Comparison of ENCODE assay signal across 1 cellular context in the genomic region with DNA sequence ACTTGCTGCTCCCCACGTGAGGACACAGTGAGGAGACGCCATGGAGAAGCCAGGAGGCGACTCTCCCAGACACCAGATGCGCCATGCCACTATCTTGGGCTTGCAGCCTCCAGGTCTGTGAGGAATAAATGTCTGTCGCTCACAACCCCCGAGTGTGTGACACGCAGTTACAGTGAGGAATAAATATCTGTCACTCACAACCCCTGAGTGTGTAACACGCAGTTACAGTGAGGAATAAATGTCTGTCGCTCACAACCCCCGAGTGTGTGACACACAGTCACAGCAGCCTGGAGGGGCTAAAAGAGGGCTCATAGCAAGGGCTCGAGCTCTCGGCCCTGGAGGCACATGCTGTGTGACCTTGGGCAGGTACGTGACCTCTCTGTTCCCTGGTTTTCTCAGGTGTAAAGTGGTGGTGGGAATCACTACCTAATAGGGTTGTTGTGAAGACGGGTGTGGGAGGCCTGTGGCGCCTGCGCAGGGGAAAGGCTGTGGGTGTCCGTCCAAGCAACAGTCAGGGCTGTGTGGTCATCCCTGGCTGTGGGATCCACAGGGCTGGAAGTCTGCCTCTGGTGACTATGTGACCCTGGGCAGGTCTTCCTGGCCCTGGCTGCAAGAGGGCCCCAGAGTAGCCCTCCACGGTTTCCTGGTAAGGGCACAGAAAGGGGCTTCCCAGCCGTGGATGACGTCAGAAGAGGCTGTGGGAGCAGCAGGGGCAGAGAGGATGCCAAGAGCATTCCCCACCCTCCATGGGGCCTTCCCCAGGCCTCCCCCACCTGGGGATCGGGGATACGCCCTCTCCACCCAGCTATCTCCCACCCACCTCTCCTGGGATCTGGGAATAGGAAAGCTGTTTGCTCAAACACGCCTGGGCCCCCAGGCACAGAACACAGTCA.
TF ChIP-seq lines count a peak whose summit lies in the region.

No MANE protein-coding gene starts in this region.

TF ChIP-seq in GM12878, 131 proteins besides CTCF, POLR2A, EP300 and RAD21 (continued from another document):
- TF ChIP-seq, protein P1, sequence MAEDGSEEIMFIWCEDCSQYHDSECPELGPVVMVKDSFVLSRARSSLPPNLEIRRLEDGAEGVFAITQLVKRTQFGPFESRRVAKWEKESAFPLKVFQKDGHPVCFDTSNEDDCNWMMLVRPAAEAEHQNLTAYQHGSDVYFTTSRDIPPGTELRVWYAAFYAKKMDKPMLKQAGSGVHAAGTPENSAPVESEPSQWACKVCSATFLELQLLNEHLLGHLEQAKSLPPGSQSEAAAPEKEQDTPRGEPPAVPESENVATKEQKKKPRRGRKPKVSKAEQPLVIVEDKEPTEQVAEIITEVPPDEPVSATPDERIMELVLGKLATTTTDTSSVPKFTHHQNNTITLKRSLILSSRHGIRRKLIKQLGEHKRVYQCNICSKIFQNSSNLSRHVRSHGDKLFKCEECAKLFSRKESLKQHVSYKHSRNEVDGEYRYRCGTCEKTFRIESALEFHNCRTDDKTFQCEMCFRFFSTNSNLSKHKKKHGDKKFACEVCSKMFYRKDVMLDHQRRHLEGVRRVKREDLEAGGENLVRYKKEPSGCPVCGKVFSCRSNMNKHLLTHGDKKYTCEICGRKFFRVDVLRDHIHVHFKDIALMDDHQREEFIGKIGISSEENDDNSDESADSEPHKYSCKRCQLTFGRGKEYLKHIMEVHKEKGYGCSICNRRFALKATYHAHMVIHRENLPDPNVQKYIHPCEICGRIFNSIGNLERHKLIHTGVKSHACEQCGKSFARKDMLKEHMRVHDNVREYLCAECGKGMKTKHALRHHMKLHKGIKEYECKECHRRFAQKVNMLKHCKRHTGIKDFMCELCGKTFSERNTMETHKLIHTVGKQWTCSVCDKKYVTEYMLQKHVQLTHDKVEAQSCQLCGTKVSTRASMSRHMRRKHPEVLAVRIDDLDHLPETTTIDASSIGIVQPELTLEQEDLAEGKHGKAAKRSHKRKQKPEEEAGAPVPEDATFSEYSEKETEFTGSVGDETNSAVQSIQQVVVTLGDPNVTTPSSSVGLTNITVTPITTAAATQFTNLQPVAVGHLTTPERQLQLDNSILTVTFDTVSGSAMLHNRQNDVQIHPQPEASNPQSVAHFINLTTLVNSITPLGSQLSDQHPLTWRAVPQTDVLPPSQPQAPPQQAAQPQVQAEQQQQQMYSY (CRISPR knock-in tag; IDR thresholded peaks at IDR 0.05): no peak
